ENCODE assay signal across 19 cellular contexts in genomic region chr4:25450491-25450901, GRCh38.
"Had no signal": no experiment of that assay in that cellular context is flagged by ENCODE, and none has a peak within 500 bp of the region (broad histone marks: within the 10 kb centered on the region; RNA-seq: fewer than 3 reads in every experiment).

No MANE protein-coding gene starts in this region.

- H3K36me3 Mint-ChIP-seq: activated naive CD8-positive, alpha-beta T cell treated with anti-CD3 and anti-CD28 coated beads, Interleukin-2, amount 10 ng/mL, durations not matched to agents 7 days and 5 days; brain had no signal

- H3K36me3 ChIP-seq: left ventricle myocardium inferior, sigmoid colon, stomach, thoracic aorta had no signal

- FAIRE-seq: urothelium cell line had no signal

- H2AFZ ChIP-seq: hepatocyte had no signal

- H3K79me2 ChIP-seq: hepatocyte had no signal

- H3K4me1 Mint-ChIP-seq: activated naive CD8-positive, alpha-beta T cell treated with anti-CD3 and anti-CD28 coated beads, Interleukin-2, amount 10 ng/mL, durations not matched to agents 7 days and 5 days; brain had no signal

- H3K9me3 ChIP-seq: left ventricle myocardium inferior, psoas muscle, sigmoid colon, stomach, thoracic aorta had no signal

- H3K4me1 ChIP-seq: left ventricle myocardium inferior, psoas muscle, sigmoid colon, stomach had no signal

- H3K4me3 Mint-ChIP-seq: activated naive CD8-positive, alpha-beta T cell treated with anti-CD3 and anti-CD28 coated beads, Interleukin-2, amount 10 ng/mL, durations not matched to agents 7 days and 5 days; brain; dendritic cell treated with granulocyte-macrophage colony-stimulating factor and Interleukin-4, amounts not matched to agents 40 ng/mL and 50 ng/mL, for 4 days; nephron; T-helper 2 cell treated with Interferon-gamma antibody and Interleukin-4, amounts not matched to agents 5 μg/mL and 100 μg/mL, for 36 hours had no signal

- H3K27me3 ChIP-seq: hepatocyte, sigmoid colon, stomach had no signal

- H3K27ac ChIP-seq: hepatocyte, left ventricle myocardium inferior, psoas muscle, sigmoid colon, stomach, thoracic aorta had no signal

- H3K9me3 Mint-ChIP-seq: activated naive CD8-positive, alpha-beta T cell treated with anti-CD3 and anti-CD28 coated beads, Interleukin-2, amount 10 ng/mL, durations not matched to agents 7 days and 5 days; brain; dendritic cell treated with granulocyte-macrophage colony-stimulating factor and Interleukin-4, amounts not matched to agents 40 ng/mL and 50 ng/mL, for 4 days; nephron; T-helper 2 cell treated with Interferon-gamma antibody and Interleukin-4, amounts not matched to agents 5 μg/mL and 100 μg/mL, for 36 hours had no signal

- H3K27ac Mint-ChIP-seq: activated naive CD8-positive, alpha-beta T cell treated with anti-CD3 and anti-CD28 coated beads, Interleukin-2, amount 10 ng/mL, durations not matched to agents 7 days and 5 days; brain; dendritic cell treated with granulocyte-macrophage colony-stimulating factor and Interleukin-4, amounts not matched to agents 40 ng/mL and 50 ng/mL, for 4 days; T-helper 2 cell treated with Interferon-gamma antibody and Interleukin-4, amounts not matched to agents 5 μg/mL and 100 μg/mL, for 36 hours had no signal

- H3K4me3 ChIP-seq: hepatocyte, left ventricle myocardium inferior, psoas muscle, sigmoid colon, stomach, thoracic aorta had no signal

- ATAC-seq: psoas muscle had no signal

- DNase-seq: activated CD4-positive, alpha-beta T cell treated with anti-CD3 and anti-CD28 coated beads, Interleukin-2, amount 50 U/mL, for 1 hour; activated CD8-positive, alpha-beta memory T cell treated with anti-CD3 and anti-CD28 coated beads for 24 hours; activated naive CD4-positive, alpha-beta T cell; activated naive CD8-positive, alpha-beta T cell treated with anti-CD3 and anti-CD28 coated beads, Interleukin-2, amount 10 ng/mL, durations not matched to agents 7 days and 5 days; cerebellar nuclear complex; erythroblast; left ventricle myocardium inferior; psoas muscle; sigmoid colon; stimulated activated CD4-positive, alpha-beta T cell treated with anti-CD3 and anti-CD28 coated beads, Interleukin-1b, Interleukin-23, amount 100 ng/mL, for 48 hours; stomach; SW 1271 had no signal

- H3K27me3 Mint-ChIP-seq: dendritic cell treated with granulocyte-macrophage colony-stimulating factor and Interleukin-4, amounts not matched to agents 40 ng/mL and 50 ng/mL, for 4 days had no signal

- H3K4me2 ChIP-seq: hepatocyte had no signal
